In genomic region chr7:139726485-139726869, GRCh38 we compare ENCODE assay signal across 13 cellular contexts. TPM values are rescaled to one million over a fixed set of nuclear protein-coding genes. Genes with fewer than 3 reads are reported as not detected.
DNase-seq lines count a peak whose midpoint lies in the region; ATAC-seq, FAIRE-seq and TF ChIP-seq lines count a peak whose summit lies in the region.
"Had no signal": no experiment of that assay in that cellular context is flagged by ENCODE, and none has a peak within 500 bp of the region (broad histone marks: within the 10 kb centered on the region; RNA-seq: fewer than 3 reads in every experiment).

No MANE protein-coding gene starts in this region.

- peak; percentile 75 for DNase-seq in SIG-M5 treated with dmso at 0.1 percent for 504 hours (lab: John Stamatoyannopoulos, UW; ENCODE audit: unreplicated experiment)
- no peak for DNase-seq in SIG-M5 (lab: John Stamatoyannopoulos, UW)
- DNase-seq in WERI-Rb-1: no peak
- no peak for DNase-seq in keratinocyte (ENCODE audit: low read depth, low spot score)
- DNase-seq in stimulated activated naive B cell treated with anti-CD40 and anti-IgM and Interleukin-4, amounts not matched to agents 10 μg/mL and 1 μg/mL and 100 μg/mL, for 72 hours: no peak
- no peak for DNase-seq in NCI-H128 (lab: John Stamatoyannopoulos, UW; ENCODE audit: unreplicated experiment)
- no peak for DNase-seq in NCI-H146 treated with DMSO at 0.1 percent for 48 hours (lab: John Stamatoyannopoulos, UW; ENCODE audit: unreplicated experiment)
- DNase-seq: NCI-H2171 had no signal

- H3K36me3 Mint-ChIP-seq in stimulated activated naive B cell treated with anti-CD40 and anti-IgM and Interleukin-4, amounts not matched to agents 10 μg/mL and 1 μg/mL and 100 μg/mL, for 72 hours: peaks cover 14 to 27% of the 10 kb centered on the region in 2 donors

- TF ChIP-seq CTCF in WERI-Rb-1 (IDR thresholded peaks at IDR 0.05; ENCODE audit: low read depth, low read length) (no peak), keratinocyte (optimal IDR thresholded peaks at IDR 0.05 in 1 of 3, IDR thresholded peaks at IDR 0.05 in 1 of 3, conservative IDR thresholded peaks at IDR 0.05 in 1 of 3; ENCODE audit: extremely low read depth in 1 of 3, insufficient read depth in 2 of 3, low read length in 3 of 3) (no peak)

- H3K9ac ChIP-seq in keratinocyte (ENCODE audit: control insufficient read depth, extremely low read depth, insufficient read depth, low read length): no peak overlapping the region
- H3K9ac ChIP-seq: parathyroid adenoma had no signal

- H2AFZ ChIP-seq in keratinocyte (ENCODE audit: control insufficient read depth, low read length): no peak overlapping the region
- H2AFZ ChIP-seq: parathyroid adenoma had no signal

- no peaks in the 10 kb centered on the region for H3K27me3 Mint-ChIP-seq in stimulated activated naive B cell treated with anti-CD40 and anti-IgM and Interleukin-4, amounts not matched to agents 10 μg/mL and 1 μg/mL and 100 μg/mL, for 72 hours

- H3K9me3 Mint-ChIP-seq in stimulated activated naive B cell treated with anti-CD40 and anti-IgM and Interleukin-4, amounts not matched to agents 10 μg/mL and 1 μg/mL and 100 μg/mL, for 72 hours: peaks cover 0 to 4% of the 10 kb centered on the region in 2 donors

- no peaks in the 10 kb centered on the region for H3K27me3 ChIP-seq in WERI-Rb-1 (ENCODE audit: insufficient read depth, low read depth, severe bottlenecking)
- H3K27me3 ChIP-seq in keratinocyte (ENCODE audit: control insufficient read depth, extremely low read depth, insufficient read depth, low read length): no peaks in the 10 kb centered on the region
- H3K27me3 ChIP-seq: SJSA1 had no signal

- H3K79me2 ChIP-seq in keratinocyte (ENCODE audit: control insufficient read depth, insufficient read depth, low read length): peaks cover 47% of the 10 kb centered on the region

- H3K4me3 Mint-ChIP-seq in stimulated activated naive B cell treated with anti-CD40 and anti-IgM and Interleukin-4, amounts not matched to agents 10 μg/mL and 1 μg/mL and 100 μg/mL, for 72 hours: no peak overlapping the region

- H3K4me1 Mint-ChIP-seq in stimulated activated naive B cell treated with anti-CD40 and anti-IgM and Interleukin-4, amounts not matched to agents 10 μg/mL and 1 μg/mL and 100 μg/mL, for 72 hours: peaks cover 27 to 44% of the 10 kb centered on the region in 2 donors

- 0 out of 2 replicates have a peak overlapping the region, but pooled peaks have one; percentile 1 for H3K27ac ChIP-seq in WERI-Rb-1
- peak overlapping the region; percentile 77 for H3K27ac ChIP-seq in keratinocyte (ENCODE audit: control insufficient read depth, insufficient read depth, low read length)
- H3K27ac ChIP-seq: parathyroid adenoma, SJSA1 had no signal

- H3K9me1 ChIP-seq in keratinocyte (ENCODE audit: control insufficient read depth, extremely low read depth, insufficient read depth, low read length): no peaks in the 10 kb centered on the region

- ATAC-seq in stimulated activated naive B cell treated with anti-CD40 and anti-IgM and Interleukin-4, amounts not matched to agents 10 μg/mL and 1 μg/mL and 100 μg/mL, for 72 hours (replicated peaks): no peak
- ATAC-seq in GM18909 (IDR thresholded peaks at IDR 0.05; ENCODE audit: poor library complexity, unreplicated experiment): no peak

- H3K9me3 ChIP-seq in WERI-Rb-1 (ENCODE audit: severe bottlenecking) (peaks cover 2% of the 10 kb centered on the region), keratinocyte (ENCODE audit: control insufficient read depth, low read depth, low read length) (no peaks in the 10 kb centered on the region)
- H3K9me3 ChIP-seq: SJSA1 had no signal

- H3K36me3 ChIP-seq in WERI-Rb-1: peaks cover 10% of the 10 kb centered on the region
- H3K36me3 ChIP-seq in keratinocyte (ENCODE audit: control insufficient read depth in 2 of 2, extremely low read depth in 1 of 2, insufficient read depth in 2 of 2, low read length in 2 of 2): no peaks in the 10 kb centered on the region
- H3K36me3 ChIP-seq: SJSA1 had no signal

- no peaks in the 10 kb centered on the region for H4K20me1 ChIP-seq in keratinocyte (ENCODE audit: control insufficient read depth, extremely low read depth, insufficient read depth, low read length)

- no peak overlapping the region for H3K4me3 ChIP-seq in WERI-Rb-1 (ENCODE audit: low read depth, low read length)
- H3K4me3 ChIP-seq in keratinocyte (ENCODE audit: control insufficient read depth in 2 of 3, extremely low read depth in 1 of 3, insufficient read depth in 2 of 3, low read depth in 1 of 3, low read length in 3 of 3): no peak overlapping the region
- H3K4me3 ChIP-seq: SJSA1 had no signal

- H3K27ac Mint-ChIP-seq in stimulated activated naive B cell treated with anti-CD40 and anti-IgM and Interleukin-4, amounts not matched to agents 10 μg/mL and 1 μg/mL and 100 μg/mL, for 72 hours: peak overlapping the region; percentile 49

- no peak for FAIRE-seq in keratinocyte (lab: Jason Lieb, UNC)
- FAIRE-seq: G401.6, H1 had no signal

- peak overlapping the region; percentile 74 for H3K4me2 ChIP-seq in keratinocyte (ENCODE audit: control insufficient read depth, extremely low read depth, insufficient read depth, low read depth, low read length)

- peaks cover 35% of the 10 kb centered on the region for H3K4me1 ChIP-seq in keratinocyte (ENCODE audit: control insufficient read depth, extremely low read depth, insufficient read depth, low read length)
- H3K4me1 ChIP-seq: parathyroid adenoma had no signal

- dilution Hi-C loops in keratinocyte (cut with MboI; ENCODE audit: extremely low pct_ligation_motif_present, low sequenced_read_pairs): no loop called here

RNA-seq across cellular contexts. Expression of gene HIPK2, which starts 51.3 kb away (rescaled TPM):
- polyA plus RNA-seq in keratinocyte: 4.5 to 13.9 TPM (median 5.8 TPM) in 3 replicates
- 9.9 TPM for polyA plus RNA-seq in keratinocyte (2011; ENCODE audit: low read depth)
- polyA plus RNA-seq in keratinocyte (2011; cell fraction: cytosol; rRNA removed): 8.1 and 8.9 TPM in 2 replicates
- 26.2 and 27.3 TPM in 2 replicates for polyA plus RNA-seq in keratinocyte (2011; cell fraction: nucleus; rRNA removed)
- 8.4 and 12.3 TPM in 2 replicates for polyA plus RNA-seq in keratinocyte (2012; ENCODE audit: low replicate concordance)
- 21.2 to 96.1 TPM (median 23.9 TPM) in 3 replicates for polyA minus RNA-seq in keratinocyte
- 12.5 TPM for polyA minus RNA-seq in keratinocyte (2011; cell fraction: cytosol; rRNA and poly(A)+ RNA removed)
- polyA minus RNA-seq in keratinocyte (2011; cell fraction: nucleus; rRNA and poly(A)+ RNA removed): 15.4 and 29.2 TPM in 2 replicates
